In the genomic region with DNA sequence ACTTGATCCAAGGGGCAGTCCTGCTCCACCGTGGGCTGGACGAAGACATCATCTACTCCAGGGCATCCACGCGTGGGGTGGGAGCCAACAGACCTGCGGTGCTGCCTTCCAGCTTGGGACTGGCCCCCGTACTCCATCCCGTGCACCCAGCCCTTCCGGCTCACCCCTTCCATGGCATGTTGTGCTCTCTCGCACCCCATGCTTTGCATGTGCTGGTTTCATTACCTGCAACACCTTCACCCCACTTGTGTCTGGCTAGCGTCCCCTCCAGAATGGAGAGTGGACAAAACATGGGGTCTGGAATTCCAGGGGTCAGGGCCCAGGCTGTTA, we compare ENCODE assay signal across 14 cellular contexts. TPM values are rescaled to one million over a fixed set of nuclear protein-coding genes. Genes with fewer than 3 reads are reported as not detected.
DNase-seq lines count a peak whose midpoint lies in the region; ATAC-seq and TF ChIP-seq lines count a peak whose summit lies in the region.
"Had no signal": no experiment of that assay in that cellular context is flagged by ENCODE, and none has a peak within 500 bp of the region (broad histone marks: within the 10 kb centered on the region; RNA-seq: fewer than 3 reads in every experiment).

No MANE protein-coding gene starts in this region.

- H3K4me1 Mint-ChIP-seq in activated T-helper 17 cell treated with anti-CD3 and anti-CD28 coated beads, Interleukin-2, amount 50 U/mL, for 72 hours: peaks cover 45% of the 10 kb centered on the region

- peak overlapping the region in 1 of 2 experiments; percentile 38 for H3K4me3 ChIP-seq in neutrophil (ENCODE audit: low read depth in 1 of 2, low read length in 1 of 2)
- H3K4me3 ChIP-seq: coronary artery, heart left ventricle, skin epidermis had no signal

- H3K36me3 Mint-ChIP-seq in activated T-helper 17 cell treated with anti-CD3 and anti-CD28 coated beads, Interleukin-2, amount 50 U/mL, for 72 hours (ENCODE audit: low read depth): no peaks in the 10 kb centered on the region
- H3K36me3 Mint-ChIP-seq: mesothelial cell of epicardium had no signal

- no peaks in the 10 kb centered on the region for H3K9me3 ChIP-seq in neutrophil
- H3K9me3 ChIP-seq: heart left ventricle had no signal

- no peaks in the 10 kb centered on the region for H3K27me3 Mint-ChIP-seq in activated T-helper 17 cell treated with anti-CD3 and anti-CD28 coated beads, Interleukin-2, amount 50 U/mL, for 72 hours

- peak overlapping the region; percentile 67 for H3K4me3 Mint-ChIP-seq in activated T-helper 17 cell treated with anti-CD3 and anti-CD28 coated beads, Interleukin-2, amount 50 U/mL, for 72 hours
- H3K4me3 Mint-ChIP-seq: mesothelial cell of epicardium had no signal

- TF ChIP-seq CTCF in neutrophil (IDR thresholded peaks at IDR 0.05): no peak

- no peaks in the 10 kb centered on the region for H3K9me3 Mint-ChIP-seq in activated T-helper 17 cell treated with anti-CD3 and anti-CD28 coated beads, Interleukin-2, amount 50 U/mL, for 72 hours
- H3K9me3 Mint-ChIP-seq: mesothelial cell of epicardium had no signal

- H3K36me3 ChIP-seq in neutrophil: no peaks in the 10 kb centered on the region
- H3K36me3 ChIP-seq: heart left ventricle had no signal

- peaks cover 23 to 36% of the 10 kb centered on the region in 2 experiments for H3K4me1 ChIP-seq in neutrophil (ENCODE audit: control insufficient read depth in 1 of 2, insufficient read depth in 1 of 2, low read depth in 1 of 2, low read length in 1 of 2)

- no peak for DNase-seq in NCI-H1694 (lab: John Stamatoyannopoulos, UW)
- DNase-seq in RKO (ENCODE audit: low spot score): no peak
- DNase-seq: DMS 273 treated with DMSO at 0.1 percent for 48 hours, heart left ventricle had no signal

- H3K27ac Mint-ChIP-seq in activated T-helper 17 cell treated with anti-CD3 and anti-CD28 coated beads, Interleukin-2, amount 50 U/mL, for 72 hours: peak overlapping the region; percentile 83
- H3K27ac Mint-ChIP-seq: mesothelial cell of epicardium had no signal

- peaks cover 20% of the 10 kb centered on the region for H3K27me3 ChIP-seq in neutrophil
- H3K27me3 ChIP-seq: heart left ventricle had no signal

- peak overlapping the region; percentile 72 for H3K27ac ChIP-seq in neutrophil
- H3K27ac ChIP-seq: coronary artery had no signal

- peak; percentile 11 for ATAC-seq in GM18517 (IDR thresholded peaks at IDR 0.05; ENCODE audit: unreplicated experiment)
- peak; percentile 11 for ATAC-seq in HG02840 (IDR thresholded peaks at IDR 0.05; ENCODE audit: low FRiP score, unreplicated experiment)
- ATAC-seq in activated T-helper 17 cell treated with anti-CD3 and anti-CD28 coated beads, Interleukin-2, amount 50 U/mL, for 72 hours (replicated peaks): no peak
- ATAC-seq in HG03439 (IDR thresholded peaks at IDR 0.05; ENCODE audit: unreplicated experiment): no peak
- ATAC-seq in HG02623 (IDR thresholded peaks at IDR 0.05; ENCODE audit: unreplicated experiment): no peak

RNA-seq across cellular contexts. Expression of gene SEMA7A, which starts 30.2 kb away (rescaled TPM):
- total RNA-seq in activated T-helper 17 cell treated with anti-CD3 and anti-CD28 coated beads, Interleukin-2, amount 50 U/mL, for 72 hours: 10 to 100 TPM; 11.7 to 44.9 TPM

RNA-seq across cellular contexts. Expression of gene CYP11A1, which starts 36.1 kb away (rescaled TPM):
- not detected for total RNA-seq in activated T-helper 17 cell treated with anti-CD3 and anti-CD28 coated beads, Interleukin-2, amount 50 U/mL, for 72 hours
- total RNA-seq: NCI-H460 had no signal

RNA-seq across cellular contexts. Expression of gene UBL7, which starts 57.4 kb away (rescaled TPM):
- 10 to 100 TPM; 38.0 to 52.6 TPM for total RNA-seq in activated T-helper 17 cell treated with anti-CD3 and anti-CD28 coated beads, Interleukin-2, amount 50 U/mL, for 72 hours

Comparison
In these comparisons a context has a peak if more than half of its experiments do, and no peak if none do; other contexts are left out.
1. ATAC-seq: peak in GM18517 (single experiment) and HG02840 (single experiment); none in activated T-helper 17 cell treated with anti-CD3 and anti-CD28 coated beads, Interleukin-2, amount 50 U/mL, for 72 hours (single experiment), HG03439 (single experiment) and HG02623 (single experiment).